In the genomic region with DNA sequence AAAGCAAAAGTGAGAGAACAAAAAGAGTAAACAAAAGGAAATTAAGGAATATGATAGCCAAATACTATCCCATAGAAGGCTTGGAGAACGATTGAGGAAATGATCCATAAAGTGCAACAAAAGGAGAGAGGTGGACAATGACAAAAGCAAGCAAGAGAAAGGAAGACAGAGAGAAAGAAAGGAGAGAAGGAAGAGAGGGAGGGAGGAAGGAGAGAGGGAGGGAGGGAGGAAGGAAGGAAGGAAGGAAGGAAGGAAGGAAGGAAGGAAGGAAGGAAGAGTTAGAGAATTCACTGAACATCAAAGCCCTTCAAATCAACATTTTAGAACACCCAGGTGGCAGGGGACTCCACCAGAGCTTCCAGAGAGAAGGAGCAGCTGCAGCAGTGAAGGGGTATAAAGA, we compare ENCODE assay signal across 22 cellular contexts.
"Had no signal": no experiment of that assay in that cellular context is flagged by ENCODE, and none has a peak within 500 bp of the region (broad histone marks: within the 10 kb centered on the region; RNA-seq: fewer than 3 reads in every experiment).

No MANE protein-coding gene starts in this region.

- H3K27ac ChIP-seq: KMS-11 had no signal

- ATAC-seq: K562, T-cell had no signal

- H3K36me3 ChIP-seq: SJSA1 had no signal

- FAIRE-seq: K562, RCC 7860 had no signal

- DNase-seq: Kasumi-1, MM.1S, NCI-H1092 treated with DMSO at 0.1 percent for 48 hours, NCI-H1436, NCI-H187, NCI-H2081, NCI-H2107, NCI-H2227 treated with DMSO at 0.1 percent for 48 hours, NCI-H510A, NCI-H524 treated with DMSO at 0.1 percent for 48 hours, NCI-H69, NCI-H774, Right ventricle myocardium superior, RPMI8226, SIG-M5, SK-N-SH, SW 1271, T-cell had no signal

- H3K27me3 ChIP-seq: SJSA1 had no signal

- H3K9me3 ChIP-seq: SJSA1, SK-N-SH had no signal

- H3K4me2 ChIP-seq: KMS-11, SK-N-SH had no signal

- H3K4me3 ChIP-seq: K562, SJSA1 had no signal

- H3K9ac ChIP-seq: KMS-11, SK-N-SH had no signal
